In the genomic region with DNA sequence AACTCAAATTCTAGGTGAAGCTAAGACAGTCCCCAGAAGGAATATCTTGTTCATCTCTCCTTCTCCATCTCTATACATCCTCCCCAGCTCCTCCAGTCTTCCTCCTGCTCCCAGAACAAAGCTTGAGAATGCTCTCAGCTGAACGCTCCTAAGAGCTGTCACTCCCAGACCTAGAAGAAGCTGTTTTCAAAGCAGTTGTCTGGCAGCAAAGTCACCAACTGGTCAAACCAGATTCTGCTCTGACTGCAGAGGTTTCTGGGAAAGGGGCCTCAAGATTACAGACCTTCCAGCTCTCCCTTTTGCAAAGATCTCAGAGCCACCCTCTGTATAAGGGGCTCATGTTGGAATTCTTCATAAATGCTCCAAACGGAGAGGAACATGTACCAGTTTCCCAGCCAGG, we compare ENCODE assay signal across 17 cellular contexts. TPM values are rescaled to one million over a fixed set of nuclear protein-coding genes. Genes with fewer than 3 reads are reported as not detected.
DNase-seq lines count a peak whose midpoint lies in the region; ATAC-seq and TF ChIP-seq lines count a peak whose summit lies in the region.
"Had no signal": no experiment of that assay in that cellular context is flagged by ENCODE, and none has a peak within 500 bp of the region (broad histone marks: within the 10 kb centered on the region; RNA-seq: fewer than 3 reads in every experiment).

No MANE protein-coding gene starts in this region.

- H3K36me3 Mint-ChIP-seq in progenitor cell of endocrine pancreas (ENCODE audit: insufficient read depth), result no peaks in the 10 kb centered on the region
- no peaks in the 10 kb centered on the region for H3K36me3 Mint-ChIP-seq in activated CD4-positive, alpha-beta T cell treated with anti-CD3 and anti-CD28 coated beads, Interleukin-2, amount 10 ng/mL, durations not matched to agents 24 days and 14 days (ENCODE audit: low read depth)
- H3K36me3 Mint-ChIP-seq: CD8-positive, alpha-beta T cell had no signal

- H3K4me1 Mint-ChIP-seq in progenitor cell of endocrine pancreas (ENCODE audit: low read depth), result peaks cover 48% of the 10 kb centered on the region
- H3K4me1 Mint-ChIP-seq in activated CD4-positive, alpha-beta T cell treated with anti-CD3 and anti-CD28 coated beads, Interleukin-2, amount 10 ng/mL, durations not matched to agents 24 days and 14 days, result no peaks in the 10 kb centered on the region

- peaks cover 5% of the 10 kb centered on the region for H3K27me3 ChIP-seq in HCT116 (ENCODE audit: insufficient read depth, low read length)
- no peaks in the 10 kb centered on the region for H3K27me3 ChIP-seq in PC-9 (ENCODE audit: insufficient read depth, low read depth)
- H3K27me3 ChIP-seq: BLaER1 treated with 17β-estradiol and CSF1 and Interleukin-3, amounts not matched to agents 10 nM and 100 nM had no signal

- CTCF ChIA-PET in HCT116 (lab: Charles Lee) (no interaction called here), PC-9 (lab: Charles Lee) (no interaction called here)

- H3F3A ChIP-seq in PC-9 (ENCODE audit: insufficient read depth, low read depth), result peaks cover 8% of the 10 kb centered on the region; the same call in 1 of the 2 replicates

- H3K27ac Mint-ChIP-seq in progenitor cell of endocrine pancreas, result peak overlapping the region; percentile 49
- H3K27ac Mint-ChIP-seq in activated CD4-positive, alpha-beta T cell treated with anti-CD3 and anti-CD28 coated beads, Interleukin-2, amount 10 ng/mL, durations not matched to agents 24 days and 14 days, result no peak overlapping the region
- H3K27ac Mint-ChIP-seq: CD8-positive, alpha-beta T cell had no signal

- H3K27ac ChIP-seq in HCT116 (ENCODE audit: low read depth, low read length) (no peak overlapping the region), PC-9 (no peak overlapping the region)
- H3K27ac ChIP-seq: BLaER1 treated with 17β-estradiol and CSF1 and Interleukin-3, amounts not matched to agents 10 nM and 100 nM had no signal

- TF ChIP-seq CTCF in HCT116 (IDR thresholded peaks at IDR 0.05 in 2 of 3, conservative IDR thresholded peaks at IDR 0.05 in 1 of 3; ENCODE audit: borderline replicate concordance in 1 of 3, insufficient read depth in 1 of 3, low read depth in 2 of 3, low read length in 2 of 3) (no peak), PC-9 (conservative IDR thresholded peaks at IDR 0.05) (no peak), progenitor cell of endocrine pancreas (IDR thresholded peaks at IDR 0.05; ENCODE audit: unreplicated experiment) (no peak)

- H3K36me3 ChIP-seq in HCT116 (ENCODE audit: control insufficient read depth in 1 of 2, insufficient read depth in 2 of 2, low read length in 2 of 2) (no peaks in the 10 kb centered on the region), PC-9 (ENCODE audit: low read depth) (no peaks in the 10 kb centered on the region)
- H3K36me3 ChIP-seq: BLaER1 treated with 17β-estradiol and CSF1 and Interleukin-3, amounts not matched to agents 10 nM and 100 nM had no signal

- H3K27me3 Mint-ChIP-seq in progenitor cell of endocrine pancreas, result no peaks in the 10 kb centered on the region
- no peaks in the 10 kb centered on the region for H3K27me3 Mint-ChIP-seq in activated CD4-positive, alpha-beta T cell treated with anti-CD3 and anti-CD28 coated beads, Interleukin-2, amount 10 ng/mL, durations not matched to agents 24 days and 14 days

- no peaks in the 10 kb centered on the region for H3K9me3 ChIP-seq in HCT116 (ENCODE audit: control insufficient read depth in 1 of 2, insufficient read depth in 1 of 2, low read depth in 1 of 2, low read length in 2 of 2)
- H3K9me3 ChIP-seq in PC-9 (ENCODE audit: insufficient read depth, low read depth), result no peaks in the 10 kb centered on the region
- H3K9me3 ChIP-seq: BLaER1 treated with 17β-estradiol and CSF1 and Interleukin-3, amounts not matched to agents 10 nM and 100 nM had no signal

- H2AFZ ChIP-seq in HCT116 (ENCODE audit: low read depth, low read length, poor library complexity, severe bottlenecking), result no peak overlapping the region
- no peak overlapping the region for H2AFZ ChIP-seq in PC-9

- BruUV-seq in HCT116 (replicated peaks; lab: Mats Ljungman, UMichigan) (no TSS peak), PC-9 (replicated peaks; lab: Mats Ljungman, UMichigan) (no TSS peak)

- no peaks in the 10 kb centered on the region for H3K9me3 Mint-ChIP-seq in progenitor cell of endocrine pancreas (ENCODE audit: low read depth)
- no peaks in the 10 kb centered on the region for H3K9me3 Mint-ChIP-seq in activated CD4-positive, alpha-beta T cell treated with anti-CD3 and anti-CD28 coated beads, Interleukin-2, amount 10 ng/mL, durations not matched to agents 24 days and 14 days

- ATAC-seq in HCT116, result 0 out of 2 replicates have a peak, but pooled peaks have one; percentile 14
- no peak for ATAC-seq in GM18873 (IDR thresholded peaks at IDR 0.05; ENCODE audit: low FRiP score, unreplicated experiment)
- no peak for ATAC-seq in GM18519 (IDR thresholded peaks at IDR 0.05; ENCODE audit: low FRiP score, unreplicated experiment)
- ATAC-seq: CD8-positive, alpha-beta T cell; K562; Panc1 had no signal

- H3K9ac ChIP-seq in HCT116 (ENCODE audit: low read length), result no peak overlapping the region
- H3K9ac ChIP-seq: BLaER1 treated with 17β-estradiol and CSF1 and Interleukin-3, amounts not matched to agents 10 nM and 100 nM had no signal

- POLR2A ChIA-PET in HCT116 (lab: Charles Lee), result no interaction called here
- POLR2A ChIA-PET in PC-9 (lab: Charles Lee; ENCODE audit: unreplicated experiment), result no interaction called here

- TF ChIP-seq RAD21 in HCT116 (IDR thresholded peaks at IDR 0.05; ENCODE audit: low read depth), result no peak

- H3K4me3 ChIP-seq in HCT116 (replicated peaks in 1 of 2; ENCODE audit: low read depth in 1 of 2, low read length in 2 of 2) (no peak overlapping the region), PC-9 (no peak overlapping the region)
- H3K4me3 ChIP-seq: BLaER1 treated with 17β-estradiol and CSF1 and Interleukin-3, amounts not matched to agents 10 nM and 100 nM; K562 had no signal

- no peak for TF ChIP-seq POLR2A in HCT116 (IDR thresholded peaks at IDR 0.05; ENCODE audit: borderline replicate concordance, extremely low read depth, insufficient read depth, insufficient read length)

- H3K4me2 ChIP-seq in HCT116 (ENCODE audit: low read length) (no peak overlapping the region), PC-9 (peak overlapping the region; percentile 12)
- H3K4me2 ChIP-seq: BLaER1 treated with 17β-estradiol and CSF1 and Interleukin-3, amounts not matched to agents 10 nM and 100 nM had no signal

- RAD21 ChIA-PET in HCT116 (lab: Charles Lee; ENCODE audit: low non-redundant PET in 1 of 2, low total read pairs in 2 of 2, uncharacterized antibody in 2 of 2, unreplicated experiment in 2 of 2), result no interaction called here

- H3K4me3 Mint-ChIP-seq in progenitor cell of endocrine pancreas (ENCODE audit: low read depth), result peak overlapping the region; percentile 14
- no peak overlapping the region for H3K4me3 Mint-ChIP-seq in activated CD4-positive, alpha-beta T cell treated with anti-CD3 and anti-CD28 coated beads, Interleukin-2, amount 10 ng/mL, durations not matched to agents 24 days and 14 days
- H3K4me3 Mint-ChIP-seq: CD8-positive, alpha-beta T cell had no signal

- H3K4me1 ChIP-seq in HCT116 (ENCODE audit: control insufficient read depth in 1 of 2, insufficient read depth in 2 of 2, low read length in 2 of 2), result peaks cover 5 to 6% of the 10 kb centered on the region in 2 experiments; a peak in 2 of 4 replicates
- H3K4me1 ChIP-seq in PC-9 (replicated peaks; ENCODE audit: insufficient read depth), result peaks cover 25% of the 10 kb centered on the region
- H3K4me1 ChIP-seq: BLaER1 treated with 17β-estradiol and CSF1 and Interleukin-3, amounts not matched to agents 10 nM and 100 nM had no signal

- H3K79me2 ChIP-seq in HCT116 (ENCODE audit: insufficient read depth, low read length), result no peaks in the 10 kb centered on the region
- H3K79me2 ChIP-seq in PC-9 (ENCODE audit: low read depth), result no peaks in the 10 kb centered on the region

- H3K9me2 ChIP-seq in HCT116 (ENCODE audit: insufficient read depth) (no peaks in the 10 kb centered on the region), PC-9 (ENCODE audit: insufficient read depth) (no peaks in the 10 kb centered on the region)

- DNase-seq in HCT116 (ENCODE audit: low read depth, low spot score), result no peak
- peak; percentile 37 to 50 for DNase-seq in PC-9
- peak; percentile 91 for DNase-seq in islet precursor cell
- DNase-seq in progenitor cell of endocrine pancreas (ENCODE audit: low spot score, unreplicated experiment), result no peak
- no peak for DNase-seq in activated CD4-positive, alpha-beta T cell treated with anti-CD3 and anti-CD28 coated beads, Interleukin-2, amount 10 ng/mL, durations not matched to agents 24 days and 14 days
- DNase-seq: CD8-positive, alpha-beta T cell; DMS79; H7; NCI-H1092 treated with DMSO at 0.1 percent for 48 hours; NCI-H2081 treated with DMSO at 0.1 percent for 48 hours; NCI-H524 had no signal

- intact Hi-C loops in HCT116 (cut with micrococcal nuclease) (no loop called here), PC-9 (cut with micrococcal nuclease; ENCODE audit: unreplicated experiment) (loop anchor here (5.0 kb wide), 1 partner anchor 488 kb away; no protein-coding TSS in a partner anchor)
- intact Hi-C loops in activated CD4-positive, alpha-beta T cell treated with anti-CD3 and anti-CD28 coated beads, Interleukin-2, amount 10 ng/mL, durations not matched to agents 24 days and 14 days (cut with micrococcal nuclease), result no loop called here

- H4K20me1 ChIP-seq in HCT116 (ENCODE audit: insufficient read depth), result no peaks in the 10 kb centered on the region
- no peaks in the 10 kb centered on the region for H4K20me1 ChIP-seq in PC-9 (ENCODE audit: insufficient read depth)
- H4K20me1 ChIP-seq: BLaER1 treated with 17β-estradiol and CSF1 and Interleukin-3, amounts not matched to agents 10 nM and 100 nM had no signal

TF ChIP-seq in HCT116, 20 proteins besides CTCF, POLR2A, EP300 and RAD21 (continues in another document):
- TF ChIP-seq POLR2AphosphoS5 (IDR thresholded peaks at IDR 0.05; ENCODE audit: low read depth, low read length), result no peak
- no peak for TF ChIP-seq ELF1 (IDR thresholded peaks at IDR 0.05; ENCODE audit: borderline replicate concordance, low read depth)

RNA-seq across cellular contexts. Expression of gene HSPB8, which starts 9.6 kb away (rescaled TPM):
- total RNA-seq in HCT116 (2021; ENCODE audit: unreplicated experiment), result 3.5 TPM
- polyA plus RNA-seq in HCT116 (2012), result 1.1 and 1.7 TPM in 2 replicates
- 4.8 and 6.0 TPM in 2 replicates for total RNA-seq in PC-9 (2021)
- total RNA-seq in progenitor cell of endocrine pancreas, result 37.9 and 38.7 TPM in 2 replicates
- not detected in 2 replicates for total RNA-seq in activated CD4-positive, alpha-beta T cell treated with anti-CD3 and anti-CD28 coated beads, Interleukin-2, amount 10 ng/mL, durations not matched to agents 24 days and 14 days
- total RNA-seq: CD8-positive, alpha-beta T cell; G401 had no signal
- polyA plus RNA-seq: K562 had no signal

Comparison
In these comparisons a context has a peak if more than half of its experiments do, and no peak if none do; other contexts are left out.
1. DNase-seq: peak in PC-9 (2 of 2) and islet precursor cell (single experiment); none in HCT116 (single experiment), progenitor cell of endocrine pancreas (single experiment) and activated CD4-positive, alpha-beta T cell treated with anti-CD3 and anti-CD28 coated beads, Interleukin-2, amount 10 ng/mL, durations not matched to agents 24 days and 14 days (single experiment).